ENCODE assay signal across 15 cellular contexts in genomic region chr12:8014836-8015235, GRCh38.
"Had no signal": no experiment of that assay in that cellular context is flagged by ENCODE, and none has a peak within 500 bp of the region (broad histone marks: within the 10 kb centered on the region; RNA-seq: fewer than 3 reads in every experiment).

No MANE protein-coding gene starts in this region.

- H3K27ac Mint-ChIP-seq: activated naive CD8-positive, alpha-beta T cell; stimulated activated naive B cell treated with anti-CD40 and anti-IgM and Interleukin-4, amounts not matched to agents 10 μg/mL and 1 μg/mL and 100 μg/mL, for 72 hours; T-helper 2 cell treated with Interferon-gamma antibody and Interleukin-4, amounts not matched to agents 5 μg/mL and 100 μg/mL, for 36 hours had no signal

- H3K4me1 ChIP-seq: psoas muscle had no signal

- H3K27me3 ChIP-seq: ovary had no signal

- H3K4me3 Mint-ChIP-seq: activated naive CD8-positive, alpha-beta T cell; stimulated activated naive B cell treated with anti-CD40 and anti-IgM and Interleukin-4, amounts not matched to agents 10 μg/mL and 1 μg/mL and 100 μg/mL, for 72 hours; T-helper 2 cell treated with Interferon-gamma antibody and Interleukin-4, amounts not matched to agents 5 μg/mL and 100 μg/mL, for 36 hours had no signal

- H3K4me3 ChIP-seq: ovary, psoas muscle, smooth muscle cell, upper lobe of right lung had no signal

- H3K36me3 Mint-ChIP-seq: naive thymus-derived CD4-positive, alpha-beta T cell; stimulated activated naive B cell treated with anti-CD40 and anti-IgM and Interleukin-4, amounts not matched to agents 10 μg/mL and 1 μg/mL and 100 μg/mL, for 72 hours had no signal

- H3K27ac ChIP-seq: ovary, psoas muscle, upper lobe of right lung had no signal

- H3K4me2 ChIP-seq: smooth muscle cell had no signal

- DNase-seq: activated CD4-positive, alpha-beta T cell treated with anti-CD3 and anti-CD28 coated beads, Interleukin-2, amount 50 U/mL, for 4 hours; activated gamma-delta T cell treated with Interleukin-2 at 50 U/mL for 16 hours; effector CD8-positive, alpha-beta T cell; hippocampal formation; left ventricle myocardium superior; mesenchymal stem cell; naive thymus-derived CD4-positive, alpha-beta T cell; ovary; psoas muscle; right cardiac atrium; stimulated activated naive B cell treated with anti-CD40 and anti-IgM and Interleukin-4, amounts not matched to agents 10 μg/mL and 1 μg/mL and 100 μg/mL, for 72 hours; upper lobe of right lung had no signal

- H3K9me3 ChIP-seq: ovary, psoas muscle, upper lobe of right lung had no signal

- H3K36me3 ChIP-seq: ovary, upper lobe of right lung had no signal

- ATAC-seq: left ventricle myocardium superior; naive thymus-derived CD4-positive, alpha-beta T cell; psoas muscle; right cardiac atrium; stimulated activated naive B cell treated with anti-CD40 and anti-IgM and Interleukin-4, amounts not matched to agents 10 μg/mL and 1 μg/mL and 100 μg/mL, for 72 hours; upper lobe of right lung had no signal

- H3K9me3 Mint-ChIP-seq: naive thymus-derived CD4-positive, alpha-beta T cell; stimulated activated naive B cell treated with anti-CD40 and anti-IgM and Interleukin-4, amounts not matched to agents 10 μg/mL and 1 μg/mL and 100 μg/mL, for 72 hours; T-helper 2 cell treated with Interferon-gamma antibody and Interleukin-4, amounts not matched to agents 5 μg/mL and 100 μg/mL, for 36 hours had no signal
